1 cellular context compared by ENCODE assay signal in the genomic region with DNA sequence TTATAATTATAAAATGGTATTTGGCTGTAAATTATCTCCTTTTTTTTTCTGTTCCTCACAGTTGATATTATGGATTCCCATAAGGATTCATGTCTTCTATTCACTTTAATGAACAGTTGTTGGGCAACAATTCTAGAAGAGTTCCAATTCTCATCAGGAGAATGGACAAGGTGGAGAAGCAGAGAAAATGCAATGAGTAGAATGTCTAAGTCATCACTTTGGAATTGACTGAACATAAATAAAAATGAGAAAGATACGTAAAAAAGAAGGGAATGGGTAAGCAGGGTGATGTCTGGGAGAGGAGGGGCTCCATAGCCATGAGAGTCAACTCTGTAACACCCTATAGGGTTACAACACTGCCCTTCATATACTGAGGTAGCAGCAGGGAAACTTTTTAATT.
TF ChIP-seq lines count a peak whose summit lies in the region.

No MANE protein-coding gene starts in this region.

TF ChIP-seq in A549, 52 proteins besides CTCF, POLR2A, EP300 and RAD21 (continued from another document):
- TF ChIP-seq, protein P1, sequence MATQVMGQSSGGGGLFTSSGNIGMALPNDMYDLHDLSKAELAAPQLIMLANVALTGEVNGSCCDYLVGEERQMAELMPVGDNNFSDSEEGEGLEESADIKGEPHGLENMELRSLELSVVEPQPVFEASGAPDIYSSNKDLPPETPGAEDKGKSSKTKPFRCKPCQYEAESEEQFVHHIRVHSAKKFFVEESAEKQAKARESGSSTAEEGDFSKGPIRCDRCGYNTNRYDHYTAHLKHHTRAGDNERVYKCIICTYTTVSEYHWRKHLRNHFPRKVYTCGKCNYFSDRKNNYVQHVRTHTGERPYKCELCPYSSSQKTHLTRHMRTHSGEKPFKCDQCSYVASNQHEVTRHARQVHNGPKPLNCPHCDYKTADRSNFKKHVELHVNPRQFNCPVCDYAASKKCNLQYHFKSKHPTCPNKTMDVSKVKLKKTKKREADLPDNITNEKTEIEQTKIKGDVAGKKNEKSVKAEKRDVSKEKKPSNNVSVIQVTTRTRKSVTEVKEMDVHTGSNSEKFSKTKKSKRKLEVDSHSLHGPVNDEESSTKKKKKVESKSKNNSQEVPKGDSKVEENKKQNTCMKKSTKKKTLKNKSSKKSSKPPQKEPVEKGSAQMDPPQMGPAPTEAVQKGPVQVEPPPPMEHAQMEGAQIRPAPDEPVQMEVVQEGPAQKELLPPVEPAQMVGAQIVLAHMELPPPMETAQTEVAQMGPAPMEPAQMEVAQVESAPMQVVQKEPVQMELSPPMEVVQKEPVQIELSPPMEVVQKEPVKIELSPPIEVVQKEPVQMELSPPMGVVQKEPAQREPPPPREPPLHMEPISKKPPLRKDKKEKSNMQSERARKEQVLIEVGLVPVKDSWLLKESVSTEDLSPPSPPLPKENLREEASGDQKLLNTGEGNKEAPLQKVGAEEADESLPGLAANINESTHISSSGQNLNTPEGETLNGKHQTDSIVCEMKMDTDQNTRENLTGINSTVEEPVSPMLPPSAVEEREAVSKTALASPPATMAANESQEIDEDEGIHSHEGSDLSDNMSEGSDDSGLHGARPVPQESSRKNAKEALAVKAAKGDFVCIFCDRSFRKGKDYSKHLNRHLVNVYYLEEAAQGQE (IDR thresholded peaks at IDR 0.05): no peak
TF ChIP-seq in A549: peak in this region for 1.
